15 cellular contexts compared by ENCODE assay signal in the genomic region with DNA sequence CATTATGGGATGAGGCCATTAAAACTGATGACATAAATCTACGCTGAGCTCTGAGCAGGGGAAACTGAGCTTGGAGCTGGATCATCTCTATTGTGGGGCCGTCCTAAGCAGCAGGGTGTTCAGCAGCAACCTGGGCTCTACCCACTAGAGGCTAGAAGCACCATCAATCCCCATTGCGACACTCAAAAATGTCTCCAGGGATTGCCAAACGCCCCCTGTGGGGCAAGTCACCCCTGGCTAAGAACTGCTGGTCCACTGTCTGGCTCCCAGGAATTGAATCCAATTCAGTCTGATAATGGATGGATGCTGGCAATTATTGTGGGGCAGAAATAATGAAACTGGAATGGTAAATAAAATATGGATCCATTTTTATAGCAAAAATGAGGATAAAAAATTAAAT. TPM values are rescaled to one million over a fixed set of nuclear protein-coding genes. Genes with fewer than 3 reads are reported as not detected.
DNase-seq lines count a peak whose midpoint lies in the region; ATAC-seq and TF ChIP-seq lines count a peak whose summit lies in the region.
"Had no signal": no experiment of that assay in that cellular context is flagged by ENCODE, and none has a peak within 500 bp of the region (broad histone marks: within the 10 kb centered on the region; RNA-seq: fewer than 3 reads in every experiment).

No MANE protein-coding gene starts in this region.

- TF ChIP-seq CTCF in SK-N-SH (IDR thresholded peaks at IDR 0.05), result no peak
- peak; percentile 5 for TF ChIP-seq CTCF in HFF-Myc (IDR thresholded peaks at IDR 0.05; ENCODE audit: low read depth, low read length, missing control alignments)

- no peak for ATAC-seq in SK-N-SH treated with all-trans-retinoic acid at 6 μM for 48 hours
- no peak for ATAC-seq in GM21576 (IDR thresholded peaks at IDR 0.05; ENCODE audit: unreplicated experiment)

- H3K4me2 ChIP-seq in SK-N-SH, result no peak overlapping the region

- no peaks in the 10 kb centered on the region for H3K9me3 ChIP-seq in SK-N-SH
- no peaks in the 10 kb centered on the region for H3K9me3 ChIP-seq in adipocyte (ENCODE audit: control insufficient read depth, low read length)
- H3K9me3 ChIP-seq: tibial nerve had no signal

- CTCF ChIA-PET in SK-N-SH (lab: Yijun Ruan, JAX), result no interaction called here

- peaks cover 91% of the 10 kb centered on the region for H3K79me2 ChIP-seq in SK-N-SH (ENCODE audit: insufficient read depth)

- H2AFZ ChIP-seq in SK-N-SH (ENCODE audit: low read depth), result no peak overlapping the region

- H3K27ac ChIP-seq in SK-N-SH (ENCODE audit: low read depth in 2 of 2, low read length in 1 of 2), result peak overlapping the region in 1 of 2 experiments; percentile 28; a peak in 2 of 4 replicates

- no peaks in the 10 kb centered on the region for H3F3A ChIP-seq in SK-N-SH (replicated peaks; ENCODE audit: insufficient read depth)

- H3K9ac ChIP-seq in SK-N-SH (no peak overlapping the region), adipocyte (ENCODE audit: low read length) (no peak overlapping the region)

- TF ChIP-seq EP300 in SK-N-SH (IDR thresholded peaks at IDR 0.05; ENCODE audit: borderline replicate concordance in 1 of 2, low read depth in 1 of 2, low read length in 1 of 2), result no peak

- POLR2A ChIA-PET in SK-N-SH (lab: Yijun Ruan, JAX), result no interaction called here

- peaks cover 88% of the 10 kb centered on the region for H4K20me1 ChIP-seq in SK-N-SH (ENCODE audit: insufficient read depth)

- H3K36me3 ChIP-seq in SK-N-SH (replicated peaks in 1 of 2; ENCODE audit: control insufficient read depth in 1 of 2, insufficient read depth in 2 of 2, low read length in 1 of 2) (no peaks in the 10 kb centered on the region), adipocyte (ENCODE audit: control insufficient read depth, insufficient read depth, low read length, severe bottlenecking) (no peaks in the 10 kb centered on the region)
- H3K36me3 ChIP-seq: tibial nerve had no signal

- H3K4me1 ChIP-seq in SK-N-SH (ENCODE audit: control insufficient read depth in 1 of 2, insufficient read depth in 2 of 2, low read depth in 1 of 2, low read length in 1 of 2), result peaks cover 0 to 85% of the 10 kb centered on the region in 2 experiments; a peak in 2 of 4 replicates
- H3K4me1 ChIP-seq in adipocyte (ENCODE audit: control insufficient read depth, insufficient read depth, low read length), result no peaks in the 10 kb centered on the region

- WGBS in SK-N-SH (ENCODE audit: low lambda C conversion rate), result 85% methylated on average over 4 of the region's 4 CpGs

- peak; percentile 57 for DNase-seq in SK-N-SH
- DNase-seq in HFF-Myc (ENCODE audit: extremely low read depth, low read depth), result no peak
- DNase-seq in adipocyte (ENCODE audit: low read depth), result peak; percentile 2
- DNase-seq in renal cortical epithelial cell (ENCODE audit: low read depth), result peak; percentile 25
- no peak for DNase-seq in SW480 (ENCODE audit: low spot score)
- no peak for DNase-seq in activated CD4-positive, alpha-beta T cell treated with anti-CD3 and anti-CD28 coated beads for 4 hours
- DNase-seq: activated CD4-positive, CD25-positive, alpha-beta regulatory T cell; activated naive CD4-positive, alpha-beta T cell treated with anti-CD3 and anti-CD28 coated beads, Interleukin-2, amount 10 ng/mL, durations not matched to agents 7 days and 5 days; immature natural killer cell; NCI-H146; stimulated activated CD4-positive, alpha-beta T cell treated with anti-CD3 and anti-CD28 coated beads, Interleukin-4, amount 100 ng/mL, for 24 hours had no signal

- TF ChIP-seq RAD21 in SK-N-SH (IDR thresholded peaks at IDR 0.05; ENCODE audit: low read length), result no peak

- H3K27me3 ChIP-seq in SK-N-SH (ENCODE audit: insufficient read depth) (no peaks in the 10 kb centered on the region), adipocyte (replicated peaks; ENCODE audit: control insufficient read depth, insufficient read depth, low read length) (no peaks in the 10 kb centered on the region)
- H3K27me3 ChIP-seq: tibial nerve had no signal

- no peak overlapping the region for H3K4me3 ChIP-seq in SK-N-SH (ENCODE audit: low read depth in 2 of 2, low read length in 1 of 2)
- H3K4me3 ChIP-seq in HFF-Myc (replicated peaks; ENCODE audit: low read depth, low read length), result no peak overlapping the region
- H3K4me3 ChIP-seq in adipocyte (ENCODE audit: low read length), result no peak overlapping the region

- H3K9me2 ChIP-seq in SK-N-SH, result no peaks in the 10 kb centered on the region

TF ChIP-seq in SK-N-SH, 30 proteins besides CTCF, POLR2A, EP300 and RAD21:
- TF ChIP-seq GABPA (IDR thresholded peaks at IDR 0.05; ENCODE audit: low read depth) (no peak), CHD2 (IDR thresholded peaks at IDR 0.05; ENCODE audit: low read length, partially characterized antibody) (no peak), FOSL2 (IDR thresholded peaks at IDR 0.05; ENCODE audit: borderline replicate concordance, low read depth) (no peak), MXI1 (IDR thresholded peaks at IDR 0.05; ENCODE audit: low read depth, low read length) (no peak), RCOR1 (IDR thresholded peaks at IDR 0.05; ENCODE audit: low read length) (no peak), TEAD4 (IDR thresholded peaks at IDR 0.05; ENCODE audit: borderline replicate concordance, insufficient read depth) (no peak), NFIC (IDR thresholded peaks at IDR 0.05; ENCODE audit: borderline replicate concordance) (no peak), ELF1 (IDR thresholded peaks at IDR 0.05) (no peak), MAX (IDR thresholded peaks at IDR 0.05; ENCODE audit: low read depth) (no peak), MEF2A (IDR thresholded peaks at IDR 0.05; ENCODE audit: borderline replicate concordance, low read depth) (no peak), GATA2 (CRISPR knock-in tag; IDR thresholded peaks at IDR 0.05) (no peak)

TF ChIP-seq in SK-N-SH treated with all-trans-retinoic acid at 6 μM for 48 hours, 23 proteins besides CTCF, POLR2A, EP300 and RAD21 (continues in another document):
- no peak for TF ChIP-seq ZFP3 (CRISPR knock-in tag; IDR thresholded peaks at IDR 0.05)
- no peak for TF ChIP-seq ZNF8 (CRISPR knock-in tag; IDR thresholded peaks at IDR 0.05)
- no peak for TF ChIP-seq TSHZ2 (CRISPR knock-in tag; IDR thresholded peaks at IDR 0.05)
- no peak for TF ChIP-seq ZFP30 (CRISPR knock-in tag; IDR thresholded peaks at IDR 0.05)
- no peak for TF ChIP-seq ESRRG (CRISPR knock-in tag; IDR thresholded peaks at IDR 0.05)
- TF ChIP-seq, protein P1, sequence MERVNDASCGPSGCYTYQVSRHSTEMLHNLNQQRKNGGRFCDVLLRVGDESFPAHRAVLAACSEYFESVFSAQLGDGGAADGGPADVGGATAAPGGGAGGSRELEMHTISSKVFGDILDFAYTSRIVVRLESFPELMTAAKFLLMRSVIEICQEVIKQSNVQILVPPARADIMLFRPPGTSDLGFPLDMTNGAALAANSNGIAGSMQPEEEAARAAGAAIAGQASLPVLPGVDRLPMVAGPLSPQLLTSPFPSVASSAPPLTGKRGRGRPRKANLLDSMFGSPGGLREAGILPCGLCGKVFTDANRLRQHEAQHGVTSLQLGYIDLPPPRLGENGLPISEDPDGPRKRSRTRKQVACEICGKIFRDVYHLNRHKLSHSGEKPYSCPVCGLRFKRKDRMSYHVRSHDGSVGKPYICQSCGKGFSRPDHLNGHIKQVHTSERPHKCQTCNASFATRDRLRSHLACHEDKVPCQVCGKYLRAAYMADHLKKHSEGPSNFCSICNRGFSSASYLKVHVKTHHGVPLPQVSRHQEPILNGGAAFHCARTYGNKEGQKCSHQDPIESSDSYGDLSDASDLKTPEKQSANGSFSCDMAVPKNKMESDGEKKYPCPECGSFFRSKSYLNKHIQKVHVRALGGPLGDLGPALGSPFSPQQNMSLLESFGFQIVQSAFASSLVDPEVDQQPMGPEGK (CRISPR knock-in tag; IDR thresholded peaks at IDR 0.05; ENCODE audit: borderline replicate concordance), result no peak
- TF ChIP-seq BACH2 (CRISPR knock-in tag; IDR thresholded peaks at IDR 0.05; ENCODE audit: borderline replicate concordance), result no peak
- no peak for TF ChIP-seq PPARA (CRISPR knock-in tag; IDR thresholded peaks at IDR 0.05; ENCODE audit: borderline replicate concordance)
- no peak for TF ChIP-seq SNAI2 (CRISPR knock-in tag; IDR thresholded peaks at IDR 0.05)

RNA-seq across cellular contexts. Expression of gene PMEPA1, which starts 38.2 kb away (rescaled TPM):
- polyA plus RNA-seq in SK-N-SH (2012; rRNA removed), result 5.9 and 7.1 TPM in 2 replicates
- polyA plus RNA-seq in SK-N-SH (2012; cell fraction: cytosol; rRNA removed), result 6.1 and 6.8 TPM in 2 replicates
- 7.9 and 8.1 TPM in 2 replicates for polyA plus RNA-seq in SK-N-SH (2012; cell fraction: nucleus; rRNA removed)
- total RNA-seq in renal cortical epithelial cell, result 99.2 and 159 TPM in 2 replicates
- polyA plus RNA-seq: immature natural killer cell had no signal

RNA-seq across cellular contexts. Expression of gene ZBP1, which starts 51.4 kb away (rescaled TPM):
- not detected in 2 replicates for polyA plus RNA-seq in SK-N-SH (2012; rRNA removed)
- polyA plus RNA-seq in SK-N-SH (2012; cell fraction: cytosol; rRNA removed), result not detected in 2 replicates
- polyA plus RNA-seq in SK-N-SH (2012; cell fraction: nucleus; rRNA removed), result not detected in 2 replicates
- total RNA-seq in renal cortical epithelial cell, result 0.35 TPM in 1 of 2 replicates, not detected in the other
- polyA plus RNA-seq: neural cell had no signal

Comparison
In these comparisons a context has a peak if more than half of its experiments do, and no peak if none do; other contexts are left out.
1. DNase-seq: peak in SK-N-SH (single experiment), adipocyte (single experiment) and renal cortical epithelial cell (single experiment); none in HFF-Myc (single experiment), SW480 (single experiment) and activated CD4-positive, alpha-beta T cell treated with anti-CD3 and anti-CD28 coated beads for 4 hours (0 of 2).